ENCODE assay signal across 14 cellular contexts in the genomic region with DNA sequence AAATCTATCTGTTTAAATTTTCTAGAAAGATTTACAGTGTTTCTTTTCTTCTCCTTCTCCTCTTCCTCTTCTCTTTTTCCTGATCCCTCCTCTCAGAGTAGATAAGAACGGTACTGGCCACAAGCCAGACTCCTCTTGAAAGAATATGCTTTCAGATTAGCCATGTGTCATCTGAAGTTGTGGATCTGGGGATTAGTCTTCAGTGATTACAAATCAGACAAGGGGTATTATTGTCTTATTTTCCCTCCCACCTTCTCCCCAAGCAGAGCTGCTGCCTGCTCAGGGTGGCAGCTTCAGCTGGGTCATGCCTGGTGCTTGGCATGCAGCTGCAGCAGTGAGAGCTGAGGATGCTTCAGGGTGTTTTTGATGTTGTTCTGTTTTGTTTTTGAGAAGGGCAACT. TPM values are rescaled to one million over a fixed set of nuclear protein-coding genes. Genes with fewer than 3 reads are reported as not detected.
DNase-seq lines count a peak whose midpoint lies in the region; TF ChIP-seq lines count a peak whose summit lies in the region.
"Had no signal": no experiment of that assay in that cellular context is flagged by ENCODE, and none has a peak within 500 bp of the region (broad histone marks: within the 10 kb centered on the region; RNA-seq: fewer than 3 reads in every experiment).

No MANE protein-coding gene starts in this region.

- peaks cover 13% of the 10 kb centered on the region for H3K4me1 ChIP-seq in vagina

- no peaks in the 10 kb centered on the region for H3K36me3 ChIP-seq in WERI-Rb-1
- H3K36me3 ChIP-seq in vagina = no peaks in the 10 kb centered on the region

- TF ChIP-seq POLR2A in vagina (IDR thresholded peaks at IDR 0.05) = no peak

- H3K9me3 ChIP-seq in WERI-Rb-1 (ENCODE audit: severe bottlenecking) (no peaks in the 10 kb centered on the region), vagina (no peaks in the 10 kb centered on the region)

- H3K27me3 ChIP-seq in WERI-Rb-1 (ENCODE audit: insufficient read depth, low read depth, severe bottlenecking) (no peaks in the 10 kb centered on the region), vagina (no peaks in the 10 kb centered on the region)

- peak; percentile 33 for DNase-seq in DMS 273 (lab: John Stamatoyannopoulos, UW; ENCODE audit: unreplicated experiment)
- no peak for DNase-seq in DMS 273 treated with DMSO at 0.1 percent for 48 hours (lab: John Stamatoyannopoulos, UW)
- DNase-seq in KBM-7 = peak; percentile 32
- peak; percentile 65 for DNase-seq in WERI-Rb-1
- DNase-seq in lung microvascular endothelial cell (ENCODE audit: low read depth in 2 of 2) = peak; percentile 18 to 47
- no peak for DNase-seq in vagina (ENCODE audit: extremely low spot score in 2 of 2)
- no peak for DNase-seq in T1000 (lab: John Stamatoyannopoulos, UW)
- no peak for DNase-seq in NCI-H1694 treated with DMSO at 0.1 percent for 48 hours (lab: John Stamatoyannopoulos, UW)
- DNase-seq: activated CD4-positive, CD25-positive, alpha-beta regulatory T cell treated with anti-CD3 and anti-CD28 coated beads, Interleukin-2, amount 50 U/mL, for 72 hours; left colon; NCI-H2081; stimulated activated CD4-positive, alpha-beta T cell treated with anti-CD3 and anti-CD28 coated beads, Interleukin-4, amount 100 ng/mL, for 1 hour had no signal

- H3K27ac ChIP-seq in WERI-Rb-1 (peak overlapping the region; percentile 53), vagina (no peak overlapping the region)
- H3K27ac ChIP-seq: 22Rv1 had no signal

- in situ Hi-C loops in KBM-7 (cut with MboI; ENCODE audit: low pct_unique_long_range_greater_than_20kb, low sequenced_read_pairs) = no loop called here

- TF ChIP-seq CTCF in WERI-Rb-1 (IDR thresholded peaks at IDR 0.05; ENCODE audit: low read depth, low read length) (no peak), vagina (IDR thresholded peaks at IDR 0.05) (no peak)

- intact Hi-C loops in vagina (cut with DNase I) = no loop called here

- H3K4me3 ChIP-seq in WERI-Rb-1 (ENCODE audit: low read depth, low read length) = no peak overlapping the region
- no peak overlapping the region for H3K4me3 ChIP-seq in vagina

RNA-seq across cellular contexts. Expression of gene SGIP1, which starts 42.7 kb away (rescaled TPM):
- total RNA-seq in lung microvascular endothelial cell (22.9 and 34.1 TPM in 2 replicates), vagina (14.0 TPM)
- total RNA-seq: activated T-helper 1 cell treated with anti-CD3 and anti-CD28 coated beads, Interleukin-12 subunit alpha, Interleukin-12 subunit beta, Interleukin-2, Interleukin-4 antibody, amounts not matched to agents 30 ng/mL and 10 ng/mL and 1 ng/mL, durations not matched to agents 14 hours and 24 hours and 36 hours had no signal

Comparison
In these comparisons a context has a peak if more than half of its experiments do, and no peak if none do; other contexts are left out.
1. DNase-seq: peak in DMS 273 (single experiment), KBM-7 (single experiment), WERI-Rb-1 (single experiment) and lung microvascular endothelial cell (2 of 2); none in DMS 273 treated with DMSO at 0.1 percent for 48 hours (single experiment), vagina (0 of 2), T1000 (single experiment) and NCI-H1694 treated with DMSO at 0.1 percent for 48 hours (single experiment).